21 cellular contexts compared by ENCODE assay signal in the genomic region with DNA sequence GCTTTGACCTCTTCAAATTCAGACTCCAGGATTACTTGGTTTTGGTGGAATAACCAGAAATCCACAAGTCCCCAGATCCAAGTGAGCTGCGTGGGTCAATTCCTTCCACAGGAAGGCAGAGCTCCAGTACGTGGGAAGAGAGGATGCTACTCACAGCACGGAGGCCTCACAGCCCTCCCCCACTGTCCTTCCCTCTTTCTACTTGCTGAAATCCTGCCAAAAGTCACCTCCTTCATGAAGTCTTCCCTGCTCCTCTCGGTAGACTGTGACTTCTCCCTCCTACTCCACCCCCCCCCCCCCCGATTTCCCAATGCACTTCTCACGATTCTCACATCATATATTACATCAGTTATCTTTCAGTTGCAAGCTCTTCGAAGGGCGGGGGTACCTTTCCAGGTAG. TPM values are rescaled to one million over a fixed set of nuclear protein-coding genes. Genes with fewer than 3 reads are reported as not detected.
DNase-seq lines count a peak whose midpoint lies in the region; ATAC-seq and TF ChIP-seq lines count a peak whose summit lies in the region.
"Had no signal": no experiment of that assay in that cellular context is flagged by ENCODE, and none has a peak within 500 bp of the region (broad histone marks: within the 10 kb centered on the region; RNA-seq: fewer than 3 reads in every experiment).

No MANE protein-coding gene starts in this region.

- ATAC-seq in activated naive CD8-positive, alpha-beta T cell treated with anti-CD3 and anti-CD28 coated beads, Interleukin-2, amount 10 ng/mL, durations not matched to agents 7 days and 5 days (ENCODE audit: low read depth) = no peak
- no peak for ATAC-seq in stimulated activated naive CD8-positive, alpha-beta T cell treated with anti-CD3 and anti-CD28 coated beads, Interleukin-15, Interleukin-2, amounts not matched to agents 100 U/mL and 50 U/mL, for 24 hours
- ATAC-seq: A549, heart left ventricle, Right ventricle myocardium inferior had no signal

- H3K27ac ChIP-seq in layer of hippocampus (ENCODE audit: low read depth, low read length) (peak overlapping the region; percentile 21), SK-N-SH (ENCODE audit: low read depth in 2 of 2, low read length in 1 of 2) (no peak overlapping the region; a peak in 1 of 4 replicates), stomach (peak overlapping the region in 1 of 5 donors; percentile 5)
- H3K27ac ChIP-seq: A549 had no signal

- DNase-seq in activated naive CD8-positive, alpha-beta T cell treated with anti-CD3 and anti-CD28 coated beads, Interleukin-2, amount 10 ng/mL, durations not matched to agents 7 days and 5 days = no peak
- DNase-seq in activated naive CD8-positive, alpha-beta T cell treated with anti-CD3 and anti-CD28 coated beads for 36 hours = no peak
- DNase-seq in SKM-1 treated with dmso at 0.1 percent for 144 hours (lab: John Stamatoyannopoulos, UW; ENCODE audit: unreplicated experiment) = peak; percentile 24
- DNase-seq in SK-N-SH = no peak
- no peak for DNase-seq in stomach
- no peak for DNase-seq in stimulated activated naive CD8-positive, alpha-beta T cell treated with anti-CD3 and anti-CD28 coated beads, Interleukin-15, Interleukin-2, amounts not matched to agents 100 U/mL and 50 U/mL, for 24 hours
- no peak for DNase-seq in foreskin fibroblast
- DNase-seq: activated CD4-positive, CD25-positive, alpha-beta regulatory T cell treated with anti-CD3 and anti-CD28 coated beads, Interleukin-2, amount 50 U/mL, for 72 hours; Calu3; heart left ventricle; kidney glomerular epithelial cell; MV-4-11; NCI-H1694 treated with DMSO at 0.1 percent for 48 hours; NCI-H69; OCI-M1; stimulated activated CD8-positive, alpha-beta memory T cell treated with anti-CD3 and anti-CD28 coated beads, Interleukin-4, amount 100 ng/mL, for 48 hours; upper lobe of left lung had no signal

- peaks cover 25% of the 10 kb centered on the region for H3K36me3 Mint-ChIP-seq in activated naive CD8-positive, alpha-beta T cell treated with anti-CD3 and anti-CD28 coated beads, Interleukin-2, amount 10 ng/mL, durations not matched to agents 7 days and 5 days
- H3K36me3 Mint-ChIP-seq in activated naive CD8-positive, alpha-beta T cell treated with anti-CD3 and anti-CD28 coated beads for 36 hours = peaks cover 30% of the 10 kb centered on the region

- no peak overlapping the region for H3K9ac ChIP-seq in SK-N-SH

- H3K4me3 ChIP-seq in SK-N-SH (ENCODE audit: low read depth in 2 of 2, low read length in 1 of 2) = no peak overlapping the region
- no peak overlapping the region for H3K4me3 ChIP-seq in stomach
- H3K4me3 ChIP-seq in foreskin fibroblast (ENCODE audit: low read depth in 1 of 2, low read length in 2 of 2) = no peak overlapping the region
- H3K4me3 ChIP-seq: A549, heart left ventricle, lung, upper lobe of left lung had no signal

- H3K79me2 ChIP-seq in SK-N-SH (ENCODE audit: insufficient read depth) = peaks cover 36% of the 10 kb centered on the region; the same call in 1 of the 2 replicates

- H3K27me3 ChIP-seq in layer of hippocampus (ENCODE audit: control insufficient read depth, insufficient read depth, low read length) (no peaks in the 10 kb centered on the region), SK-N-SH (ENCODE audit: insufficient read depth) (no peaks in the 10 kb centered on the region), stomach (no peaks in the 10 kb centered on the region)
- H3K27me3 ChIP-seq: heart left ventricle, upper lobe of left lung had no signal

- no peak overlapping the region for H3K4me2 ChIP-seq in SK-N-SH
- H3K4me2 ChIP-seq: A549 had no signal

- no peak overlapping the region for H2AFZ ChIP-seq in SK-N-SH (ENCODE audit: low read depth)

- H3F3A ChIP-seq in SK-N-SH (replicated peaks; ENCODE audit: insufficient read depth) = peaks cover 7% of the 10 kb centered on the region

- no peak for TF ChIP-seq POLR2A in stomach (IDR thresholded peaks at IDR 0.05)

- peak overlapping the region; percentile 16 for H3K27ac Mint-ChIP-seq in activated naive CD8-positive, alpha-beta T cell treated with anti-CD3 and anti-CD28 coated beads, Interleukin-2, amount 10 ng/mL, durations not matched to agents 7 days and 5 days
- no peak overlapping the region for H3K27ac Mint-ChIP-seq in activated naive CD8-positive, alpha-beta T cell treated with anti-CD3 and anti-CD28 coated beads for 36 hours

- 95% methylated on average over 8 of the region's 8 CpGs for WGBS in SK-N-SH (ENCODE audit: low lambda C conversion rate)
- 61 to 82% (median 73%) methylated on average over 8 of the region's 8 CpGs for WGBS in stomach, 5 donors

- intact Hi-C loops in stomach (cut with DNase I; ENCODE audit: low total_unique reads) = no loop called here

- no peak overlapping the region for H3K4me3 Mint-ChIP-seq in activated naive CD8-positive, alpha-beta T cell treated with anti-CD3 and anti-CD28 coated beads, Interleukin-2, amount 10 ng/mL, durations not matched to agents 7 days and 5 days
- H3K4me3 Mint-ChIP-seq in activated naive CD8-positive, alpha-beta T cell treated with anti-CD3 and anti-CD28 coated beads for 36 hours = no peak overlapping the region

- POLR2A ChIA-PET in activated naive CD8-positive, alpha-beta T cell treated with anti-CD3 and anti-CD28 coated beads, Interleukin-2, amount 10 ng/mL, durations not matched to agents 7 days and 5 days (lab: Charles Lee) = interaction anchor here (1.3 to 3.0 kb wide), 2 partner anchors 13 to 17 kb away, joined by 5 to 20 read pairs; partner anchors contain the start of gene CAMK2G
- POLR2A ChIA-PET in SK-N-SH (lab: Yijun Ruan, JAX) = interaction anchor here (1.0 kb wide), 1 partner anchor 12 kb away, joined by 5 read pairs; the partner anchor contains the start of gene CAMK2G

- H3K4me1 ChIP-seq in SK-N-SH (ENCODE audit: control insufficient read depth in 1 of 2, insufficient read depth in 2 of 2, low read depth in 1 of 2, low read length in 1 of 2) (peaks cover 0 to 6% of the 10 kb centered on the region in 2 experiments; a peak in 1 of 4 replicates), stomach (peaks cover 33 to 92% (median 64%) of the 10 kb centered on the region in 4 donors)

- no peaks in the 10 kb centered on the region for H3K9me2 ChIP-seq in SK-N-SH

- H3K36me3 ChIP-seq in SK-N-SH (replicated peaks in 1 of 2; ENCODE audit: control insufficient read depth in 1 of 2, insufficient read depth in 2 of 2, low read length in 1 of 2) = peaks cover 21 to 54% of the 10 kb centered on the region in 2 experiments
- peaks cover 23 to 74% (median 68%) of the 10 kb centered on the region in 4 donors for H3K36me3 ChIP-seq in stomach

- CTCF ChIA-PET in SK-N-SH (lab: Yijun Ruan, JAX) = interaction anchor here (1.5 to 37.3 kb wide), 6 partner anchors 10 to 220 kb away, joined by 5 to 753 read pairs (median 11); no protein-coding TSS in a partner anchor

- no peak for TF ChIP-seq CTCF in SK-N-SH (IDR thresholded peaks at IDR 0.05)
- TF ChIP-seq CTCF in stomach (IDR thresholded peaks at IDR 0.05) = no peak
- no peak for TF ChIP-seq CTCF in foreskin fibroblast (IDR thresholded peaks at IDR 0.05; ENCODE audit: low read depth, low read length)

- no peaks in the 10 kb centered on the region for H3K27me3 Mint-ChIP-seq in activated naive CD8-positive, alpha-beta T cell treated with anti-CD3 and anti-CD28 coated beads, Interleukin-2, amount 10 ng/mL, durations not matched to agents 7 days and 5 days
- H3K27me3 Mint-ChIP-seq in activated naive CD8-positive, alpha-beta T cell treated with anti-CD3 and anti-CD28 coated beads for 36 hours = no peaks in the 10 kb centered on the region

- TF ChIP-seq RAD21 in SK-N-SH (IDR thresholded peaks at IDR 0.05; ENCODE audit: low read length) = no peak

- no peaks in the 10 kb centered on the region for H3K9me3 Mint-ChIP-seq in activated naive CD8-positive, alpha-beta T cell treated with anti-CD3 and anti-CD28 coated beads, Interleukin-2, amount 10 ng/mL, durations not matched to agents 7 days and 5 days
- H3K9me3 Mint-ChIP-seq in activated naive CD8-positive, alpha-beta T cell treated with anti-CD3 and anti-CD28 coated beads for 36 hours = no peaks in the 10 kb centered on the region

- TF ChIP-seq EP300 in SK-N-SH (IDR thresholded peaks at IDR 0.05; ENCODE audit: borderline replicate concordance in 1 of 2, low read depth in 1 of 2, low read length in 1 of 2) (no peak), stomach (IDR thresholded peaks at IDR 0.05) (no peak)

- no peaks in the 10 kb centered on the region for H3K9me3 ChIP-seq in SK-N-SH
- H3K9me3 ChIP-seq in stomach = no peaks in the 10 kb centered on the region
- H3K9me3 ChIP-seq: A549, heart left ventricle, upper lobe of left lung had no signal

- peaks cover 18% of the 10 kb centered on the region; the same call in 1 of the 2 replicates for H4K20me1 ChIP-seq in SK-N-SH (ENCODE audit: insufficient read depth)

- peaks cover 82% of the 10 kb centered on the region for H3K4me1 Mint-ChIP-seq in activated naive CD8-positive, alpha-beta T cell treated with anti-CD3 and anti-CD28 coated beads, Interleukin-2, amount 10 ng/mL, durations not matched to agents 7 days and 5 days
- peaks cover 84% of the 10 kb centered on the region for H3K4me1 Mint-ChIP-seq in activated naive CD8-positive, alpha-beta T cell treated with anti-CD3 and anti-CD28 coated beads for 36 hours

RNA-seq across cellular contexts. Expression of gene CAMK2G, which starts 12.3 kb away (rescaled TPM):
- total RNA-seq in activated naive CD8-positive, alpha-beta T cell treated with anti-CD3 and anti-CD28 coated beads, Interleukin-2, amount 10 ng/mL, durations not matched to agents 7 days and 5 days = 10 to 100 TPM; 48.6 to 53.5 TPM
- total RNA-seq in activated naive CD8-positive, alpha-beta T cell treated with anti-CD3 and anti-CD28 coated beads for 36 hours = 10 to 100 TPM; 16.5 to 17.4 TPM
- polyA plus RNA-seq in SK-N-SH (2012; rRNA removed) (41.4 and 52.2 TPM in 2 replicates), stomach (10 to 100 TPM in 2 of 3 donors, 1 to 10 TPM in 1; 7.5 to 22.8 (median 11.0) TPM)
- polyA plus RNA-seq in SK-N-SH (2012; cell fraction: cytosol; rRNA removed) = 29.0 and 35.7 TPM in 2 replicates
- 103 and 119 TPM in 2 replicates for polyA plus RNA-seq in SK-N-SH (2012; cell fraction: nucleus; rRNA removed)
- total RNA-seq in stomach = 10 to 100 TPM; 28.8 to 93.3 (median 31.9) TPM

RNA-seq across cellular contexts. Expression of gene PLAU, which starts 48.9 kb away (rescaled TPM):
- total RNA-seq in activated naive CD8-positive, alpha-beta T cell treated with anti-CD3 and anti-CD28 coated beads, Interleukin-2, amount 10 ng/mL, durations not matched to agents 7 days and 5 days = under 1 TPM; 0.61 to 0.62 TPM
- total RNA-seq in activated naive CD8-positive, alpha-beta T cell treated with anti-CD3 and anti-CD28 coated beads for 36 hours = under 1 TPM in 1 of 2 experiments, not detected in 1; 0.12 TPM
- 159 and 200 TPM in 2 replicates for polyA plus RNA-seq in SK-N-SH (2012; rRNA removed)
- polyA plus RNA-seq in SK-N-SH (2012; cell fraction: cytosol; rRNA removed) = 163 and 191 TPM in 2 replicates
- 211 and 277 TPM in 2 replicates for polyA plus RNA-seq in SK-N-SH (2012; cell fraction: nucleus; rRNA removed)
- 10 to 100 TPM in 2 of 5 donors, 1 to 10 TPM in 2, not detected in 1; 5.5 to 16.1 (median 9.3) TPM for total RNA-seq in stomach
- 10 to 100 TPM in 1 of 3 donors, 1 to 10 TPM in 2; 9.6 to 39.5 (median 9.9) TPM for polyA plus RNA-seq in stomach

RNA-seq across cellular contexts. Expression of gene NDST2, which starts 50.6 kb away (rescaled TPM):
- 10 to 100 TPM; 80.1 to 82.0 TPM for total RNA-seq in activated naive CD8-positive, alpha-beta T cell treated with anti-CD3 and anti-CD28 coated beads, Interleukin-2, amount 10 ng/mL, durations not matched to agents 7 days and 5 days
- total RNA-seq in activated naive CD8-positive, alpha-beta T cell treated with anti-CD3 and anti-CD28 coated beads for 36 hours = 10 to 100 TPM; 45.9 to 49.7 TPM
- 22.1 and 24.1 TPM in 2 replicates for polyA plus RNA-seq in SK-N-SH (2012; rRNA removed)
- polyA plus RNA-seq in SK-N-SH (2012; cell fraction: cytosol; rRNA removed) = 10.5 and 14.1 TPM in 2 replicates
- polyA plus RNA-seq in SK-N-SH (2012; cell fraction: nucleus; rRNA removed) = 69.9 and 86.8 TPM in 2 replicates
- total RNA-seq in stomach = 10 to 100 TPM in 4 of 5 donors, 1 to 10 TPM in 1; 2.3 to 97.4 (median 16.7) TPM
- 1 to 10 TPM; 3.5 to 9.8 (median 6.5) TPM for polyA plus RNA-seq in stomach
